ENCODE assay signal across 8 cellular contexts in genomic region chr9:99807276-99807852, GRCh38. TPM values are rescaled to one million over a fixed set of nuclear protein-coding genes. Genes with fewer than 3 reads are reported as not detected.
DNase-seq lines count a peak whose midpoint lies in the region; ATAC-seq and TF ChIP-seq lines count a peak whose summit lies in the region.

No MANE protein-coding gene starts in this region.

- H3K36me3 ChIP-seq in WERI-Rb-1 (peaks cover 3% of the 10 kb centered on the region; the same call in 1 of the 2 replicates), lung (ENCODE audit: control insufficient read depth in 2 of 2, insufficient read depth in 2 of 2, low read length in 2 of 2) (no peaks in the 10 kb centered on the region)

- no peak overlapping the region for H3K4me3 ChIP-seq in WERI-Rb-1 (ENCODE audit: low read depth, low read length)
- no peak overlapping the region for H3K4me3 ChIP-seq in dorsolateral prefrontal cortex
- H3K4me3 ChIP-seq in lung, result no peak overlapping the region

- H3K27me3 ChIP-seq in WERI-Rb-1 (ENCODE audit: insufficient read depth, low read depth, severe bottlenecking) (no peaks in the 10 kb centered on the region), dorsolateral prefrontal cortex (no peaks in the 10 kb centered on the region), lung (ENCODE audit: control insufficient read depth, insufficient read depth) (no peaks in the 10 kb centered on the region)

- ATAC-seq in lung (ENCODE audit: insufficient read depth, low FRiP score), result peak; percentile 79
- ATAC-seq in HG03432 (IDR thresholded peaks at IDR 0.05; ENCODE audit: unreplicated experiment), result no peak

- TF ChIP-seq CTCF in WERI-Rb-1 (IDR thresholded peaks at IDR 0.05; ENCODE audit: low read depth, low read length) (peak; percentile 60; the same call in 1 of the 2 replicates), dorsolateral prefrontal cortex (IDR thresholded peaks at IDR 0.05 in 54 of 56, conservative IDR thresholded peaks at IDR 0.05 in 2 of 56; ENCODE audit: low read depth in 1 of 56, partially characterized antibody in 56 of 56) (peak; percentile 56 to 84 (median 74)), lung (IDR thresholded peaks at IDR 0.05; ENCODE audit: control extremely low read depth, extremely low read depth) (peak; percentile 58)

- peaks cover 0 to 2% of the 10 kb centered on the region in 2 donors for H3K4me1 ChIP-seq in lung (ENCODE audit: control insufficient read depth in 2 of 2, insufficient read depth in 2 of 2, low read length in 2 of 2)

- intact Hi-C loops in dorsolateral prefrontal cortex (cut with DNase I), result no loop called here

- DNase-seq in EL (peak; percentile 66), HCEC 1CT (peak; percentile 51), NCI-H2029 treated with DMSO at 0.1 percent for 48 hours (lab: John Stamatoyannopoulos, UW) (peak; percentile 36), WERI-Rb-1 (peak; percentile 70), dorsolateral prefrontal cortex (peak in 5 of 10 donors; percentile 33 to 63 (median 55)), lung (ENCODE audit: low spot score) (peak; percentile 76)
- peak; percentile 38 for DNase-seq in stimulated activated naive CD4-positive, alpha-beta T cell treated with Interleukin-2 at 50 U/mL for 16 hours (lab: John Stamatoyannopoulos, UW)

- H3K27ac ChIP-seq in WERI-Rb-1 (no peak overlapping the region), dorsolateral prefrontal cortex (peak overlapping the region in 1 of 59 donors; percentile 37), lung (ENCODE audit: low read depth in 1 of 2, low read length in 1 of 2) (no peak overlapping the region)

- H3K9me3 ChIP-seq in WERI-Rb-1 (ENCODE audit: severe bottlenecking) (no peaks in the 10 kb centered on the region), lung (ENCODE audit: control insufficient read depth in 2 of 2, insufficient read depth in 1 of 2, low read length in 1 of 2) (no peaks in the 10 kb centered on the region)

- 26 to 28% methylated on average over 4 of the region's 4 CpGs for WGBS in lung, 2 donors

RNA-seq across cellular contexts. Expression of gene NR4A3, which starts 14.3 kb away (rescaled TPM):
- total RNA-seq in dorsolateral prefrontal cortex (10 to 100 TPM in 8 of 120 experiments, 1 to 10 TPM in 112; 1.5 to 39.1 (median 4.3) TPM), lung (10 to 100 TPM in 1 of 2 donors, 1 to 10 TPM in 1; 2.3 to 11.7 TPM)
- polyA plus RNA-seq in lung, result 1 to 10 TPM; 2.6 to 2.7 TPM
